In the genomic region with DNA sequence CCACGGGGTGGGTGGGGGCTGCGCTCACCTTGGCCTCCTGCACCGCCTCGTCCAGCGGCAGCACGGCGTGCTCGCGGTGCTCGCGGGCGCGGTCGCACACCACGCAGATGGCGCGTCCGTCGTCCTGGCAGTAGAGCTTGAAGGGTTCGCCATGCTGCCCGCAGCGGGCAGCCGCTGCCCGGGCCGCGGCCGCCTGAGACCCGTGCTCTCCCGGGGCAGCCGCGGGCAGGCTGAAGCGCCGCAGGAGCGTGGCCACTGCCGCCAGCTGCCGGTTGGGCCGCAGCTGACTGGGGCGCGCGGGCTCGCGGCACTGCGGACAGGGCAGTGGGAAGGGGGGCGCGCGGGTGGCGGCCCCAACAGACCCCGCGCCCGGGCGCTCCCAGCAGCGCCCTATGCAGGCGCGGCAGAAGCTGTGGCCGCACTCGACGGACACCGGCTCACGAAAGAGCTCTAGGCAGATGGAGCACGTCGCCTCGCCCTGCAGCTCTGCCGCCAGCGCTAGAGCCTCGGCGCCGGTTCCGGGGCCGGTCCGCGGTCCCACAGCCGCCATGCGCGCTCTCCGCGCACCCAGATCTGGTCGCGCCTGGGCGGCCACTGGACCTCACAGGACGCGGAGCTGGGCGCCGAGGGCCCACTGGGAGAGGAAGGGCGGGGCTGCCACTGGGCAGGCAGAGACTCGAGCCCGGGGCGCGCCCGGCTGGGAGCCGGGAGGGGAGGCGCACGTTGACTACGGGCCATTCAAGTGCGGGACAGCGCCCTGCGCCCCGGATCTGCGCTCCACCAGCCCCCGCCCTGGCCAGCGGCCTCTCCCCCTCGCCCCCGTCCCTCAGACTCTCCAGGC, we compare ENCODE assay signal across 8 cellular contexts. TPM values are rescaled to one million over a fixed set of nuclear protein-coding genes. Genes with fewer than 3 reads are reported as not detected.
A peak's percentile ranks its signal among the peaks of the same experiment; 100 is the strongest.
DNase-seq lines count a peak whose midpoint lies in the region; ATAC-seq lines count a peak whose summit lies in the region.

TRIM7 (minus strand) TSS at position 636 of the 841 bp plus-strand sequence; CDS start at position 550, 86 bp downstream.

- peaks cover 2% of the 10 kb centered on the region for H3K36me3 Mint-ChIP-seq in activated naive CD8-positive, alpha-beta T cell treated with anti-CD3 and anti-CD28 coated beads, Interleukin-2, amount 10 ng/mL, durations not matched to agents 7 days and 5 days

- POLR2A ChIA-PET in activated naive CD8-positive, alpha-beta T cell treated with anti-CD3 and anti-CD28 coated beads, Interleukin-2, amount 10 ng/mL, durations not matched to agents 7 days and 5 days (lab: Charles Lee): interaction anchor here (0.8 to 6.5 kb wide), 7 partner anchors 11 to 56 kb away, joined by 3 to 131 read pairs (median 4); partner anchors contain the start of genes RACK1, TRIM41 and TRIM52

- no peak within 1 kb of the TSS for H3K27ac ChIP-seq in iPS DF 6.9 (ENCODE audit: low read length)
- H3K27ac ChIP-seq in skeletal muscle tissue (ENCODE audit: low read depth, low read length): peak within 1 kb of the TSS; percentile 90

- H3K27ac Mint-ChIP-seq in activated naive CD8-positive, alpha-beta T cell treated with anti-CD3 and anti-CD28 coated beads, Interleukin-2, amount 10 ng/mL, durations not matched to agents 7 days and 5 days: peak within 1 kb of the TSS; percentile 87

- H3K9me3 ChIP-seq in iPS DF 6.9 (ENCODE audit: control insufficient read depth, insufficient read depth, low read length): no peaks in the 10 kb centered on the region
- H3K9me3 ChIP-seq in skeletal muscle tissue (ENCODE audit: control insufficient read depth in 3 of 3, low read length in 3 of 3): no peaks in the 10 kb centered on the region

- H3K4me3 ChIP-seq in iPS DF 6.9 (ENCODE audit: low read length) (peak within 1 kb of the TSS; percentile 63), skeletal muscle tissue (ENCODE audit: low read length in 3 of 3) (peak within 1 kb of the TSS; percentile 67 to 88 (median 82))

- peak; percentile 7 for ATAC-seq in activated naive CD8-positive, alpha-beta T cell treated with anti-CD3 and anti-CD28 coated beads, Interleukin-2, amount 10 ng/mL, durations not matched to agents 7 days and 5 days (ENCODE audit: low read depth)
- no peak for ATAC-seq in HG02884 (IDR thresholded peaks at IDR 0.05; ENCODE audit: unreplicated experiment)

- no CpG with 5 or more reads among the region's 102 CpGs for WGBS in iPS DF 6.9 (ENCODE audit: insufficient coverage, insufficient read length)

- peaks cover 39% of the 10 kb centered on the region for H3K27me3 Mint-ChIP-seq in activated naive CD8-positive, alpha-beta T cell treated with anti-CD3 and anti-CD28 coated beads, Interleukin-2, amount 10 ng/mL, durations not matched to agents 7 days and 5 days

- H3K4me3 Mint-ChIP-seq in activated naive CD8-positive, alpha-beta T cell treated with anti-CD3 and anti-CD28 coated beads, Interleukin-2, amount 10 ng/mL, durations not matched to agents 7 days and 5 days: peak within 1 kb of the TSS; percentile 86

- H3K36me3 ChIP-seq in iPS DF 6.9 (ENCODE audit: control insufficient read depth, insufficient read depth, low read length) (no peaks in the 10 kb centered on the region), skeletal muscle tissue (ENCODE audit: control insufficient read depth in 3 of 3, insufficient read depth in 3 of 3, low read length in 3 of 3) (peaks cover 6 to 18% (median 9%) of the 10 kb centered on the region in 3 donors)

- H3K27me3 ChIP-seq in iPS DF 6.9 (ENCODE audit: control insufficient read depth, insufficient read depth, low read length) (peaks cover 32% of the 10 kb centered on the region), skeletal muscle tissue (ENCODE audit: control insufficient read depth in 3 of 3, insufficient read depth in 3 of 3, low read length in 3 of 3) (no peaks in the 10 kb centered on the region)

- peak; percentile 31 for DNase-seq in stimulated activated CD4-positive, alpha-beta T cell treated with anti-CD3 and anti-CD28 coated beads, Interleukin-12 subunit alpha, Interleukin-12 subunit beta, amount 100 ng/mL, for 4 hours
- no peak for DNase-seq in stimulated activated CD4-positive, alpha-beta T cell treated with anti-CD3 and anti-CD28 coated beads, Interleukin-1b, Interleukin-23, amount 100 ng/mL, for 48 hours
- peak; percentile 65 for DNase-seq in activated naive CD8-positive, alpha-beta T cell treated with anti-CD3 and anti-CD28 coated beads, Interleukin-2, amount 10 ng/mL, durations not matched to agents 7 days and 5 days
- DNase-seq in iPS DF 6.9 (ENCODE audit: low read depth, low spot score) (no peak), amniotic stem cell (lab: John Stamatoyannopoulos, UW) (no peak), NCI-H2081 (lab: John Stamatoyannopoulos, UW) (no peak)

- peaks cover 27% of the 10 kb centered on the region for H3K4me1 Mint-ChIP-seq in activated naive CD8-positive, alpha-beta T cell treated with anti-CD3 and anti-CD28 coated beads, Interleukin-2, amount 10 ng/mL, durations not matched to agents 7 days and 5 days

- no peaks in the 10 kb centered on the region for H3K9me3 Mint-ChIP-seq in activated naive CD8-positive, alpha-beta T cell treated with anti-CD3 and anti-CD28 coated beads, Interleukin-2, amount 10 ng/mL, durations not matched to agents 7 days and 5 days

- no peaks in the 10 kb centered on the region; the same call in 1 of the 2 replicates for H3K4me1 ChIP-seq in iPS DF 6.9 (ENCODE audit: control insufficient read depth, insufficient read depth, low read length)
- H3K4me1 ChIP-seq in skeletal muscle tissue (ENCODE audit: control insufficient read depth in 3 of 3, insufficient read depth in 3 of 3, low read length in 3 of 3): peaks cover 42 to 63% (median 49%) of the 10 kb centered on the region in 3 donors

- H3K9ac ChIP-seq in skeletal muscle tissue (ENCODE audit: low read depth in 1 of 3, low read length in 3 of 3): peak within 1 kb of the TSS; percentile 65 to 93 (median 81)

RNA-seq across cellular contexts. Expression of gene TRIM7, which starts in this region (rescaled TPM):
- 1 to 10 TPM; 2.5 to 2.6 TPM for total RNA-seq in activated naive CD8-positive, alpha-beta T cell treated with anti-CD3 and anti-CD28 coated beads, Interleukin-2, amount 10 ng/mL, durations not matched to agents 7 days and 5 days
- total RNA-seq in skeletal muscle tissue: 9.9 TPM

Comparison
In these comparisons a context has a peak if more than half of its experiments do, and no peak if none do; other contexts are left out.
1. DNase-seq: peak in stimulated activated CD4-positive, alpha-beta T cell treated with anti-CD3 and anti-CD28 coated beads, Interleukin-12 subunit alpha, Interleukin-12 subunit beta, amount 100 ng/mL, for 4 hours (single experiment) and activated naive CD8-positive, alpha-beta T cell treated with anti-CD3 and anti-CD28 coated beads, Interleukin-2, amount 10 ng/mL, durations not matched to agents 7 days and 5 days (single experiment); none in stimulated activated CD4-positive, alpha-beta T cell treated with anti-CD3 and anti-CD28 coated beads, Interleukin-1b, Interleukin-23, amount 100 ng/mL, for 48 hours (single experiment), iPS DF 6.9 (single experiment), amniotic stem cell (single experiment) and NCI-H2081 (0 of 2).